ENCODE assay signal across 9 cellular contexts in genomic region chr19:42285988-42286348, GRCh38. TPM values are rescaled to one million over a fixed set of nuclear protein-coding genes. Genes with fewer than 3 reads are reported as not detected.
DNase-seq lines count a peak whose midpoint lies in the region; ATAC-seq and TF ChIP-seq lines count a peak whose summit lies in the region.
"Had no signal": no experiment of that assay in that cellular context is flagged by ENCODE, and none has a peak within 500 bp of the region (broad histone marks: within the 10 kb centered on the region; RNA-seq: fewer than 3 reads in every experiment).

No MANE protein-coding gene starts in this region.

- H4K8ac ChIP-seq in IMR-90 (ENCODE audit: low read depth in 2 of 2, low read length in 2 of 2), result peak overlapping the region in 1 of 2 experiments; percentile 14; a peak in 1 of 4 replicates

- no peak for TF ChIP-seq POLR2A in IMR-90 (IDR thresholded peaks at IDR 0.05; ENCODE audit: low read depth, low read length)

- no peak overlapping the region for H2BK15ac ChIP-seq in IMR-90 (ENCODE audit: low read depth, low read length)

- CTCF ChIA-PET in IMR-90 (lab: Yijun Ruan, JAX), result no interaction called here

- no peak overlapping the region for H4K91ac ChIP-seq in IMR-90 (ENCODE audit: insufficient read depth, low read depth, low read length)

- no peak overlapping the region for H2BK20ac ChIP-seq in IMR-90 (ENCODE audit: low read depth, low read length)

- peaks cover 38% of the 10 kb centered on the region for H4K20me1 ChIP-seq in IMR-90 (ENCODE audit: insufficient read depth, low read length)

- peak overlapping the region; percentile 40 for H2AFZ ChIP-seq in IMR-90 (replicated peaks; ENCODE audit: low read length, poor library complexity)

- TF ChIP-seq CTCF in AG10803 (conservative IDR thresholded peaks at IDR 0.05; ENCODE audit: low read length), result no peak
- no peak for TF ChIP-seq CTCF in IMR-90 (conservative IDR thresholded peaks at IDR 0.05; ENCODE audit: low read depth, low read length)
- TF ChIP-seq CTCF in neutrophil (IDR thresholded peaks at IDR 0.05), result no peak
- no peak for TF ChIP-seq CTCF in foreskin keratinocyte (conservative IDR thresholded peaks at IDR 0.05)

- peaks cover 16% of the 10 kb centered on the region for H3K9me1 ChIP-seq in IMR-90 (ENCODE audit: insufficient read depth, low read length)

- H3K27me3 ChIP-seq in IMR-90 (ENCODE audit: control insufficient read depth, insufficient read depth, low read length) (no peaks in the 10 kb centered on the region), neutrophil (peaks cover 14% of the 10 kb centered on the region), foreskin keratinocyte (no peaks in the 10 kb centered on the region)

- peaks cover 27 to 60% of the 10 kb centered on the region in 2 experiments for H3K79me1 ChIP-seq in IMR-90 (ENCODE audit: low read depth in 1 of 2, low read length in 2 of 2)

- H2AK9ac ChIP-seq in IMR-90 (replicated peaks; ENCODE audit: low read depth, low read length, poor library complexity), result peak overlapping the region; percentile 89

- H2BK5ac ChIP-seq in IMR-90 (ENCODE audit: low read depth, low read length, poor library complexity, severe bottlenecking), result no peak overlapping the region

- H3K36me3 ChIP-seq in IMR-90 (ENCODE audit: control insufficient read depth, insufficient read depth, low read length), result peaks cover 38% of the 10 kb centered on the region
- H3K36me3 ChIP-seq in neutrophil, result peaks cover 44% of the 10 kb centered on the region

- 58% methylated on average over 2 of the region's 6 CpGs; no CpG with 5 or more reads in 1 of the 2 experiments for WGBS in IMR-90 (ENCODE audit: extremely low coverage in 2 of 2, insufficient read length in 1 of 2), 2 experiments

- in situ Hi-C loops in IMR-90 (cut with MboI; ENCODE audit: low sequenced_read_pairs), result no loop called here

- 0 out of 2 replicates have a peak overlapping the region, but pooled peaks have one; percentile 9 for H3K9ac ChIP-seq in IMR-90 (ENCODE audit: low read depth, low read length)

- H3K9me3 ChIP-seq in IMR-90 (ENCODE audit: control insufficient read depth, insufficient read depth, low read length) (no peaks in the 10 kb centered on the region), neutrophil (no peaks in the 10 kb centered on the region)

- no peak overlapping the region for H3K56ac ChIP-seq in IMR-90 (ENCODE audit: extremely low read depth, insufficient read depth, low read length)

- H3K4me2 ChIP-seq in IMR-90 (ENCODE audit: low read depth, low read length), result peak overlapping the region; percentile 94; the same call in 1 of the 2 replicates

- H3K14ac ChIP-seq in IMR-90 (replicated peaks; ENCODE audit: low read depth, low read length), result 0 out of 2 replicates have a peak overlapping the region, but pooled peaks have one; percentile 20

- no peak overlapping the region for H3K18ac ChIP-seq in IMR-90 (ENCODE audit: low read depth, low read length)

- H3K27ac ChIP-seq in IMR-90 (ENCODE audit: insufficient read depth, low read length), result peak overlapping the region; percentile 3; the same call in 1 of the 2 replicates
- peak overlapping the region; percentile 94 for H3K27ac ChIP-seq in cingulate gyrus (ENCODE audit: low read depth, low read length)
- peak overlapping the region; percentile 95 for H3K27ac ChIP-seq in neutrophil
- no peak overlapping the region for H3K27ac ChIP-seq in foreskin keratinocyte

- H3K23ac ChIP-seq in IMR-90 (ENCODE audit: low read depth, low read length), result peak overlapping the region; percentile 85

- intact Hi-C loops in IMR-90 (cut with micrococcal nuclease), result no loop called here

- POLR2A ChIA-PET in IMR-90 (lab: Charles Lee; ENCODE audit: unreplicated experiment), result interaction anchor here (0.6 kb wide), 1 partner anchor 42 kb away, joined by 10 read pairs; no protein-coding TSS in a partner anchor

- no peak for DNase-seq in AG10803 (ENCODE audit: low read depth)
- DNase-seq in IMR-90, result no peak
- DNase-seq in RPMI8226, result no peak
- no peak for DNase-seq in foreskin keratinocyte
- DNase-seq: NCI-H1694 treated with DMSO at 0.1 percent for 48 hours had no signal

- no peak overlapping the region for H4K5ac ChIP-seq in IMR-90 (ENCODE audit: low read depth, low read length)

- peak overlapping the region; percentile 40 for H3K4ac ChIP-seq in IMR-90 (ENCODE audit: low read depth, low read length)

- no peak for TF ChIP-seq RAD21 in IMR-90 (IDR thresholded peaks at IDR 0.05; ENCODE audit: low read length)

- H2BK120ac ChIP-seq in IMR-90 (ENCODE audit: low read depth, low read length), result no peak overlapping the region

- dilution Hi-C loops in IMR-90 (cut with HindIII; ENCODE audit: low sequenced_read_pairs, unreplicated experiment), result no loop called here

- no TSS peak for BruUV-seq in IMR-90 (replicated peaks; lab: Mats Ljungman, UMichigan)

- H2AK5ac ChIP-seq in IMR-90 (ENCODE audit: low read depth, low read length), result peak overlapping the region; percentile 46

- H3K4me3 ChIP-seq in AG10803 (ENCODE audit: low read length) (peak overlapping the region; percentile 71), IMR-90 (ENCODE audit: insufficient read depth, low read depth, low read length) (no peak overlapping the region), neutrophil (ENCODE audit: low read depth in 1 of 2, low read length in 1 of 2) (peak overlapping the region in 1 of 2 experiments; percentile 91)

- no peak for ATAC-seq in IMR-90 (ENCODE audit: low read depth)
- ATAC-seq in GM18519 (IDR thresholded peaks at IDR 0.05; ENCODE audit: low FRiP score, unreplicated experiment), result no peak
- no peak for ATAC-seq in foreskin keratinocyte
- ATAC-seq in GM21529 (IDR thresholded peaks at IDR 0.05; ENCODE audit: unreplicated experiment), result no peak

- H3K4me1 ChIP-seq in IMR-90 (ENCODE audit: control insufficient read depth, insufficient read depth, low read length) (peaks cover 39% of the 10 kb centered on the region), neutrophil (ENCODE audit: control insufficient read depth in 1 of 2, insufficient read depth in 1 of 2, low read depth in 1 of 2, low read length in 1 of 2) (peaks cover 44 to 46% of the 10 kb centered on the region in 2 experiments), foreskin keratinocyte (peaks cover 5% of the 10 kb centered on the region)

TF ChIP-seq in IMR-90, 13 proteins besides CTCF, POLR2A, EP300 and RAD21 (continues in another document):
- TF ChIP-seq MAFK (IDR thresholded peaks at IDR 0.05; ENCODE audit: low read depth, low read length) (no peak), CHD1 (IDR thresholded peaks at IDR 0.05; ENCODE audit: low read depth, low read length) (no peak), RCOR1 (IDR thresholded peaks at IDR 0.05; ENCODE audit: insufficient replicate concordance, low read length) (no peak), NFE2L2 (IDR thresholded peaks at IDR 0.05; ENCODE audit: low read depth, low read length) (no peak), MXI1 (IDR thresholded peaks at IDR 0.05; ENCODE audit: borderline replicate concordance, low read depth, low read length) (no peak), BHLHE40 (IDR thresholded peaks at IDR 0.05; ENCODE audit: low read depth, low read length) (no peak)
- TF ChIP-seq, protein P1, sequence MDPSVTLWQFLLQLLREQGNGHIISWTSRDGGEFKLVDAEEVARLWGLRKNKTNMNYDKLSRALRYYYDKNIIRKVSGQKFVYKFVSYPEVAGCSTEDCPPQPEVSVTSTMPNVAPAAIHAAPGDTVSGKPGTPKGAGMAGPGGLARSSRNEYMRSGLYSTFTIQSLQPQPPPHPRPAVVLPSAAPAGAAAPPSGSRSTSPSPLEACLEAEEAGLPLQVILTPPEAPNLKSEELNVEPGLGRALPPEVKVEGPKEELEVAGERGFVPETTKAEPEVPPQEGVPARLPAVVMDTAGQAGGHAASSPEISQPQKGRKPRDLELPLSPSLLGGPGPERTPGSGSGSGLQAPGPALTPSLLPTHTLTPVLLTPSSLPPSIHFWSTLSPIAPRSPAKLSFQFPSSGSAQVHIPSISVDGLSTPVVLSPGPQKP (IDR thresholded peaks at IDR 0.05; ENCODE audit: borderline replicate concordance, low read depth, low read length), result no peak

RNA-seq across cellular contexts. Expression of gene PRR19, which starts 16.0 kb away (rescaled TPM):
- 0.28 and 0.36 TPM in 2 replicates for total RNA-seq in IMR-90 (2012; rRNA removed)
- polyA plus RNA-seq in IMR-90 (2012; rRNA removed), result 1.6 and 1.8 TPM in 2 replicates
- polyA plus RNA-seq in IMR-90 (2012; cell fraction: cytosol; rRNA removed), result 0.79 and 1.7 TPM in 2 replicates
- polyA plus RNA-seq in IMR-90 (2012; cell fraction: nucleus; rRNA removed; ENCODE audit: low replicate concordance), result 0.60 and 1.5 TPM in 2 replicates
- total RNA-seq in foreskin keratinocyte, result 1.4 and 1.5 TPM in 2 replicates
- 2.3 TPM in 2 replicates for polyA plus RNA-seq in foreskin keratinocyte

RNA-seq across cellular contexts. Expression of gene PAFAH1B3, which starts 16.5 kb away (rescaled TPM):
- total RNA-seq in IMR-90 (2012; rRNA removed) (71.2 and 76.4 TPM in 2 replicates), foreskin keratinocyte (71.9 and 82.9 TPM in 2 replicates)
- polyA plus RNA-seq in IMR-90 (2012; rRNA removed) (64.3 and 69.7 TPM in 2 replicates), foreskin keratinocyte (106 and 121 TPM in 2 replicates)
- polyA plus RNA-seq in IMR-90 (2012; cell fraction: cytosol; rRNA removed), result 92.1 and 108 TPM in 2 replicates
- polyA plus RNA-seq in IMR-90 (2012; cell fraction: nucleus; rRNA removed; ENCODE audit: low replicate concordance), result 40.0 and 79.4 TPM in 2 replicates

RNA-seq across cellular contexts. Expression of gene CIC, which starts 16.9 kb away (rescaled TPM):
- 1.8 and 2.5 TPM in 2 replicates for total RNA-seq in IMR-90 (2012; rRNA removed)
- 23.2 and 27.3 TPM in 2 replicates for polyA plus RNA-seq in IMR-90 (2012; rRNA removed)
- 20.0 and 22.5 TPM in 2 replicates for polyA plus RNA-seq in IMR-90 (2012; cell fraction: cytosol; rRNA removed)
- 50.1 and 139 TPM in 2 replicates for polyA plus RNA-seq in IMR-90 (2012; cell fraction: nucleus; rRNA removed; ENCODE audit: low replicate concordance)
- 37.4 and 40.7 TPM in 2 replicates for total RNA-seq in foreskin keratinocyte
- 32.2 and 36.1 TPM in 2 replicates for polyA plus RNA-seq in foreskin keratinocyte

RNA-seq across cellular contexts. Expression of gene TMEM145, which starts 27.1 kb away (rescaled TPM):
- total RNA-seq in IMR-90 (2012; rRNA removed) (under 0.01 and 2.5 TPM in 2 replicates), foreskin keratinocyte (not detected in 2 replicates)
- polyA plus RNA-seq in IMR-90 (2012; rRNA removed) (0.09 and 0.41 TPM in 2 replicates), foreskin keratinocyte (0.04 TPM in 1 of 2 replicates, not detected in the other)
- 0.10 and 0.20 TPM in 2 replicates for polyA plus RNA-seq in IMR-90 (2012; cell fraction: cytosol; rRNA removed)
- polyA plus RNA-seq in IMR-90 (2012; cell fraction: nucleus; rRNA removed; ENCODE audit: low replicate concordance), result 1.5 and 2.9 TPM in 2 replicates

RNA-seq across cellular contexts. Expression of gene ERF, which starts 31.0 kb away (rescaled TPM):
- total RNA-seq in IMR-90 (2012; rRNA removed), result 5.2 and 6.1 TPM in 2 replicates
- polyA plus RNA-seq in IMR-90 (2012; rRNA removed), result 32.4 and 50.9 TPM in 2 replicates
- polyA plus RNA-seq in IMR-90 (2012; cell fraction: cytosol; rRNA removed), result 21.0 and 43.3 TPM in 2 replicates
- 185 and 200 TPM in 2 replicates for polyA plus RNA-seq in IMR-90 (2012; cell fraction: nucleus; rRNA removed; ENCODE audit: low replicate concordance)
- 83.9 and 91.9 TPM in 2 replicates for total RNA-seq in foreskin keratinocyte
- 87.6 and 96.7 TPM in 2 replicates for polyA plus RNA-seq in foreskin keratinocyte

Comparison
In these comparisons a context has a peak if more than half of its experiments do, and no peak if none do; other contexts are left out.
1. RNA of gene CIC, which starts 16.9 kb away (total RNA-seq): 37.4 to 40.7 TPM in foreskin keratinocyte; 1.8 to 2.5 TPM in IMR-90; every median in the first group is over 10 times any median in the second.